In the genomic region with DNA sequence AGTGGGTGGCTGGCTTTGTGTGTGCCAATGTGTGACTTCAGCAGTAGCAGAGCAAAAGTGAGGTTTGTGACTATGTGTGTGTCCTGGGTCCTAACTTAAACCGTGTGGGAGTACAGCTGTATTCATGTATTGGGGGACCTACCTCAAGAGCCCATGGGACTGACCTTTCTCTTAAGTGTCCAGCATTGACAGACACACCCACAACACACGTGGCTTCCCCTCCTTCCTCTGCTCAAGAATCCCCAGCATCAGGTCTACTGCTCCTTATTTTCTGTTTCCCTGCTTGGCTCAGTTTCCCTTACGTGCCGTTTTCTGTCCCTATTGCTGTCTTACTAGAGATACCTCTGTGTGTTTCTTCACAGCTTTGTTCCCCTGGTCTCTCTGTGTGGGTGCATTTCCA, we compare ENCODE assay signal across 2 cellular contexts.
TF ChIP-seq lines count a peak whose summit lies in the region.

No MANE protein-coding gene starts in this region.

TF ChIP-seq in SK-N-SH, 30 proteins besides CTCF, POLR2A, EP300 and RAD21 (continued from another document):
- TF ChIP-seq, protein P1, sequence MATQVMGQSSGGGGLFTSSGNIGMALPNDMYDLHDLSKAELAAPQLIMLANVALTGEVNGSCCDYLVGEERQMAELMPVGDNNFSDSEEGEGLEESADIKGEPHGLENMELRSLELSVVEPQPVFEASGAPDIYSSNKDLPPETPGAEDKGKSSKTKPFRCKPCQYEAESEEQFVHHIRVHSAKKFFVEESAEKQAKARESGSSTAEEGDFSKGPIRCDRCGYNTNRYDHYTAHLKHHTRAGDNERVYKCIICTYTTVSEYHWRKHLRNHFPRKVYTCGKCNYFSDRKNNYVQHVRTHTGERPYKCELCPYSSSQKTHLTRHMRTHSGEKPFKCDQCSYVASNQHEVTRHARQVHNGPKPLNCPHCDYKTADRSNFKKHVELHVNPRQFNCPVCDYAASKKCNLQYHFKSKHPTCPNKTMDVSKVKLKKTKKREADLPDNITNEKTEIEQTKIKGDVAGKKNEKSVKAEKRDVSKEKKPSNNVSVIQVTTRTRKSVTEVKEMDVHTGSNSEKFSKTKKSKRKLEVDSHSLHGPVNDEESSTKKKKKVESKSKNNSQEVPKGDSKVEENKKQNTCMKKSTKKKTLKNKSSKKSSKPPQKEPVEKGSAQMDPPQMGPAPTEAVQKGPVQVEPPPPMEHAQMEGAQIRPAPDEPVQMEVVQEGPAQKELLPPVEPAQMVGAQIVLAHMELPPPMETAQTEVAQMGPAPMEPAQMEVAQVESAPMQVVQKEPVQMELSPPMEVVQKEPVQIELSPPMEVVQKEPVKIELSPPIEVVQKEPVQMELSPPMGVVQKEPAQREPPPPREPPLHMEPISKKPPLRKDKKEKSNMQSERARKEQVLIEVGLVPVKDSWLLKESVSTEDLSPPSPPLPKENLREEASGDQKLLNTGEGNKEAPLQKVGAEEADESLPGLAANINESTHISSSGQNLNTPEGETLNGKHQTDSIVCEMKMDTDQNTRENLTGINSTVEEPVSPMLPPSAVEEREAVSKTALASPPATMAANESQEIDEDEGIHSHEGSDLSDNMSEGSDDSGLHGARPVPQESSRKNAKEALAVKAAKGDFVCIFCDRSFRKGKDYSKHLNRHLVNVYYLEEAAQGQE (IDR thresholded peaks at IDR 0.05; ENCODE audit: low read depth, low read length), result no peak
- TF ChIP-seq, protein P2, sequence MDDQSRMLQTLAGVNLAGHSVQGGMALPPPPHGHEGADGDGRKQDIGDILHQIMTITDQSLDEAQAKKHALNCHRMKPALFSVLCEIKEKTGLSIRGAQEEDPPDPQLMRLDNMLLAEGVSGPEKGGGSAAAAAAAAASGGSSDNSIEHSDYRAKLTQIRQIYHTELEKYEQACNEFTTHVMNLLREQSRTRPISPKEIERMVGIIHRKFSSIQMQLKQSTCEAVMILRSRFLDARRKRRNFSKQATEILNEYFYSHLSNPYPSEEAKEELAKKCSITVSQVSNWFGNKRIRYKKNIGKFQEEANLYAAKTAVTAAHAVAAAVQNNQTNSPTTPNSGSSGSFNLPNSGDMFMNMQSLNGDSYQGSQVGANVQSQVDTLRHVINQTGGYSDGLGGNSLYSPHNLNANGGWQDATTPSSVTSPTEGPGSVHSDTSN (IDR thresholded peaks at IDR 0.05), result no peak
- TF ChIP-seq FOXM1 (IDR thresholded peaks at IDR 0.05; ENCODE audit: low read depth), result no peak
- TF ChIP-seq TEAD4 (IDR thresholded peaks at IDR 0.05; ENCODE audit: borderline replicate concordance, insufficient read depth), result no peak
- TF ChIP-seq CHD2 (IDR thresholded peaks at IDR 0.05; ENCODE audit: low read length, partially characterized antibody), result no peak
- TF ChIP-seq USF2 (IDR thresholded peaks at IDR 0.05; ENCODE audit: borderline replicate concordance, low read depth, low read length), result no peak
- TF ChIP-seq, protein P3, sequence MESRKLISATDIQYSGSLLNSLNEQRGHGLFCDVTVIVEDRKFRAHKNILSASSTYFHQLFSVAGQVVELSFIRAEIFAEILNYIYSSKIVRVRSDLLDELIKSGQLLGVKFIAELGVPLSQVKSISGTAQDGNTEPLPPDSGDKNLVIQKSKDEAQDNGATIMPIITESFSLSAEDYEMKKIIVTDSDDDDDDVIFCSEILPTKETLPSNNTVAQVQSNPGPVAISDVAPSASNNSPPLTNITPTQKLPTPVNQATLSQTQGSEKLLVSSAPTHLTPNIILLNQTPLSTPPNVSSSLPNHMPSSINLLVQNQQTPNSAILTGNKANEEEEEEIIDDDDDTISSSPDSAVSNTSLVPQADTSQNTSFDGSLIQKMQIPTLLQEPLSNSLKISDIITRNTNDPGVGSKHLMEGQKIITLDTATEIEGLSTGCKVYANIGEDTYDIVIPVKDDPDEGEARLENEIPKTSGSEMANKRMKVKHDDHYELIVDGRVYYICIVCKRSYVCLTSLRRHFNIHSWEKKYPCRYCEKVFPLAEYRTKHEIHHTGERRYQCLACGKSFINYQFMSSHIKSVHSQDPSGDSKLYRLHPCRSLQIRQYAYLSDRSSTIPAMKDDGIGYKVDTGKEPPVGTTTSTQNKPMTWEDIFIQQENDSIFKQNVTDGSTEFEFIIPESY (IDR thresholded peaks at IDR 0.05; ENCODE audit: borderline replicate concordance, low read depth), result no peak
- TF ChIP-seq JUND (IDR thresholded peaks at IDR 0.05), result no peak
- no peak for TF ChIP-seq FOXJ3 (CRISPR knock-in tag; IDR thresholded peaks at IDR 0.05)
- no peak for TF ChIP-seq MXI1 (IDR thresholded peaks at IDR 0.05; ENCODE audit: low read depth, low read length)

TF ChIP-seq in SK-N-SH treated with all-trans-retinoic acid at 6 μM for 48 hours, 23 proteins besides CTCF, POLR2A, EP300 and RAD21 (continued from another document):
- TF ChIP-seq, protein P4, sequence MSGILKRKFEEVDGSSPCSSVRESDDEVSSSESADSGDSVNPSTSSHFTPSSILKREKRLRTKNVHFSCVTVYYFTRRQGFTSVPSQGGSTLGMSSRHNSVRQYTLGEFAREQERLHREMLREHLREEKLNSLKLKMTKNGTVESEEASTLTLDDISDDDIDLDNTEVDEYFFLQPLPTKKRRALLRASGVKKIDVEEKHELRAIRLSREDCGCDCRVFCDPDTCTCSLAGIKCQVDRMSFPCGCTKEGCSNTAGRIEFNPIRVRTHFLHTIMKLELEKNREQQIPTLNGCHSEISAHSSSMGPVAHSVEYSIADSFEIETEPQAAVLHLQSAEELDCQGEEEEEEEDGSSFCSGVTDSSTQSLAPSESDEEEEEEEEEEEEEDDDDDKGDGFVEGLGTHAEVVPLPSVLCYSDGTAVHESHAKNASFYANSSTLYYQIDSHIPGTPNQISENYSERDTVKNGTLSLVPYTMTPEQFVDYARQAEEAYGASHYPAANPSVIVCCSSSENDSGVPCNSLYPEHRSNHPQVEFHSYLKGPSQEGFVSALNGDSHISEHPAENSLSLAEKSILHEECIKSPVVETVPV (CRISPR knock-in tag; IDR thresholded peaks at IDR 0.05), result no peak
- TF ChIP-seq ZNF8 (CRISPR knock-in tag; IDR thresholded peaks at IDR 0.05) (no peak), ZC3H10 (CRISPR knock-in tag; IDR thresholded peaks at IDR 0.05) (no peak), TCF4 (CRISPR knock-in tag; IDR thresholded peaks at IDR 0.05; ENCODE audit: borderline replicate concordance) (no peak), OSR1 (CRISPR knock-in tag; IDR thresholded peaks at IDR 0.05) (no peak), CSDC2 (CRISPR knock-in tag; IDR thresholded peaks at IDR 0.05) (no peak)
TF ChIP-seq in SK-N-SH treated with all-trans-retinoic acid at 6 μM for 48 hours: peak in this region for 0.
